ENCODE assay signal across 2 cellular contexts in genomic region chr16:67837190-67837589, GRCh38.
TF ChIP-seq lines count a peak whose summit lies in the region.
"Not testable (repeated sequence)": the region's sequence is repeated elsewhere in the genome, so short reads cannot be mapped to it uniquely, and the experiment has no call there.

No MANE protein-coding gene starts in this region.

TF ChIP-seq in HEK293, 187 proteins besides CTCF, POLR2A, EP300 and RAD21:
- 0 out of 2 replicates have a peak, but pooled peaks have one; percentile 7 for TF ChIP-seq ZFHX2 (tag by site-specific recombination; conservative IDR thresholded peaks at IDR 0.05)
TF ChIP-seq in HEK293: peak in this region for 1; not testable (repeated sequence) for 186.

TF ChIP-seq in K562, 482 proteins besides CTCF, POLR2A, EP300 and RAD21:
- TF ChIP-seq NFIC (IDR thresholded peaks at IDR 0.05) = peak; percentile 7; the same call in 1 of the 2 replicates
- 0 out of 2 replicates have a peak, but pooled peaks have one; percentile 11 for TF ChIP-seq ATF3 (IDR thresholded peaks at IDR 0.05)
- not testable (repeated sequence) for TF ChIP-seq ATF3 (CRISPR knock-in tag; conservative IDR thresholded peaks at IDR 0.05)
